In the genomic region with DNA sequence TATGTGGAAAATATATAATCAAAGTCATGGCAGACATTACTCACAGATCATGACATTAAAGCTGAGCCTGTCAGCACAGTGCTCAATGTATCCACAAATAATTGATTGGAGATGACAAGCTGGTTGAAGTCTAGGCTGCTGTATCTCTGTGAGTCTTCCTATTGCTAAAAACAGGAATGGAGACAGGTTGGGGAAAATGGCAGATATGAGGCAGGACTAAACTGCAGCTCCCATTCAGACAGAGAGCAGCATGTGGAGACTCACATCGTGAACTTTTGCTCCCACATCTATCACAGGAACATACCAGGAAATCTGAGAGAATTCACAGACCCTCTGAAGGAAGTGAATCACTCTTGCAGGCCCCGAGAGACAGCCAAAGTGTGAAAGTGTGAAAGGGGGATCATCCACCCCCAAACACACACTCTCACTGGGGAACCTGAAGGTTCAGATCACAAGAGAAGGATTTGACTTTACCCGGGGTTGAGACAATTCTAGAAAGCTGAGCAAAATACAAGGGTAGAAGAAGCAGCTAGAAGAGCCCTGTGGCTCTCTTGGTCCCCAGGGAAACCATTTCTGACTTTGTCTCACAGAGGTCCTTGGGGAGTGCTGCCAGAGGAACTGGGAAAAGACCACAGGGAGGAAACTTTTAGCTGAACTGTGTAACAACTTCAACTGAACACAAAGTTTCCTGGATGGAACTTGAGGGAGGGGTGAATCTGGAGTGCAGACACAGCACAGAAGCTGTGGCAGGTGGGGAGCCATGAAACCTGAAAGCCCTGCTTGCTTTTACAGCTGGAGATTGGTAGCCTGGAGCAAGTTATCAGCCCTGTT, we compare ENCODE assay signal across 11 cellular contexts.
DNase-seq lines count a peak whose midpoint lies in the region; ATAC-seq, FAIRE-seq and TF ChIP-seq lines count a peak whose summit lies in the region.
"Had no signal": no experiment of that assay in that cellular context is flagged by ENCODE, and none has a peak within 500 bp of the region (broad histone marks: within the 10 kb centered on the region; RNA-seq: fewer than 3 reads in every experiment).

No MANE protein-coding gene starts in this region.

- ATAC-seq in GM18502 (IDR thresholded peaks at IDR 0.05; ENCODE audit: poor library complexity, unreplicated experiment): peak; percentile 51
- peak; percentile 7 for ATAC-seq in GM19468 (IDR thresholded peaks at IDR 0.05; ENCODE audit: extremely low read depth, unreplicated experiment)
- peak; percentile 37 for ATAC-seq in HG03103 (IDR thresholded peaks at IDR 0.05; ENCODE audit: low read depth, unreplicated experiment)
- no peak for ATAC-seq in right cardiac atrium
- no peak for ATAC-seq in left lung
- ATAC-seq: left ventricle myocardium superior, Panc1 had no signal

- no peak overlapping the region for H3K27ac ChIP-seq in right cardiac atrium (ENCODE audit: low read length)
- no peak overlapping the region for H3K27ac ChIP-seq in left lung

- TF ChIP-seq CTCF in left lung (IDR thresholded peaks at IDR 0.05): no peak

- no peak for FAIRE-seq in RCC 7860 (lab: Jason Lieb, UNC)

- H3K9me3 ChIP-seq in right cardiac atrium (ENCODE audit: control insufficient read depth, low read length) (no peaks in the 10 kb centered on the region), left lung (no peaks in the 10 kb centered on the region)

- H3K4me3 ChIP-seq in right cardiac atrium (ENCODE audit: low read length) (no peak overlapping the region), left lung (no peak overlapping the region)

- H3K27me3 ChIP-seq in right cardiac atrium (ENCODE audit: control insufficient read depth, insufficient read depth) (no peaks in the 10 kb centered on the region), left lung (no peaks in the 10 kb centered on the region)

- H3K4me1 ChIP-seq in right cardiac atrium (ENCODE audit: control insufficient read depth, insufficient read depth, low read length) (no peaks in the 10 kb centered on the region), left lung (no peaks in the 10 kb centered on the region)

- intact Hi-C loops in right cardiac atrium (cut with DNase I) (no loop called here), left lung (cut with DNase I) (no loop called here)

- DNase-seq in glomerular endothelial cell (ENCODE audit: extremely low read depth, low read depth, low spot score) (peak; percentile 55), superior temporal gyrus (ENCODE audit: extremely low spot score) (no peak), RCC 7860 (ENCODE audit: low spot score) (no peak), right cardiac atrium (no peak), left lung (no peak)
- DNase-seq: left ventricle myocardium superior; stimulated activated CD4-positive, alpha-beta T cell treated with anti-CD3 and anti-CD28 coated beads, Interleukin-4, amount 100 ng/mL, for 24 hours had no signal

- 20% methylated on average over 3 of the region's 3 CpGs for WGBS in right cardiac atrium

- no peaks in the 10 kb centered on the region for H3K36me3 ChIP-seq in left lung

Comparison
In these comparisons a context has a peak if more than half of its experiments do, and no peak if none do; other contexts are left out.
1. ATAC-seq: peak in GM18502 (single experiment), GM19468 (single experiment) and HG03103 (single experiment); none in right cardiac atrium (0 of 2) and left lung (single experiment).